Comparison of ENCODE assay signal across 15 cellular contexts in genomic region chr7:153422291-153423189, GRCh38.
"Had no signal": no experiment of that assay in that cellular context is flagged by ENCODE, and none has a peak within 500 bp of the region (broad histone marks: within the 10 kb centered on the region; RNA-seq: fewer than 3 reads in every experiment).

No MANE protein-coding gene starts in this region.

- ATAC-seq: activated CD8-positive, alpha-beta memory T cell treated with anti-CD3 and anti-CD28 coated beads, Interleukin-2, amount 10 ng/mL, durations not matched to agents 7 days and 5 days; esophagus mucosa had no signal

- H3K27me3 ChIP-seq: brain microvascular endothelial cell, neural progenitor cell, ovary, thyroid gland had no signal

- H3K9ac ChIP-seq: neural progenitor cell had no signal

- H3K27ac ChIP-seq: brain microvascular endothelial cell, neural progenitor cell, ovary, thyroid gland had no signal

- H3K36me3 ChIP-seq: brain microvascular endothelial cell, neural progenitor cell, ovary, thyroid gland had no signal

- H2AFZ ChIP-seq: neural progenitor cell had no signal

- H3K9me3 ChIP-seq: ovary, thyroid gland had no signal

- DNase-seq: activated CD4-positive, alpha-beta T cell treated with anti-CD3 and anti-CD28 coated beads, Interleukin-2, amount 50 U/mL, for 48 hours; activated CD4-positive, CD25-positive, alpha-beta regulatory T cell treated with anti-CD3 and anti-CD28 coated beads, Interleukin-2, amount 50 U/mL, for 72 hours; activated CD8-positive, alpha-beta memory T cell treated with anti-CD3 and anti-CD28 coated beads, Interleukin-2, amount 10 ng/mL, durations not matched to agents 7 days and 5 days; activated gamma-delta T cell treated with Interleukin-2 at 50 U/mL for 16 hours; activated naive CD8-positive, alpha-beta T cell treated with anti-CD3 and anti-CD28 coated beads for 36 hours; activated T-cell treated with anti-CD3 and anti-CD28 coated beads, Interleukin-2, amount 50 U/mL, for 48 hours; brain microvascular endothelial cell; cerebellar nuclear complex; dermis blood vessel endothelial cell; hypothalamus; kidney glomerular epithelial cell; ovary; thyroid gland had no signal

- H3K4me3 ChIP-seq: neural progenitor cell, ovary, thyroid gland had no signal

- H3K4me1 ChIP-seq: neural progenitor cell, thyroid gland had no signal

- H3K4me2 ChIP-seq: neural progenitor cell had no signal
